Comparison of ENCODE assay signal across 8 cellular contexts in genomic region chr3:160753953-160754352, GRCh38. TPM values are rescaled to one million over a fixed set of nuclear protein-coding genes. Genes with fewer than 3 reads are reported as not detected.
DNase-seq lines count a peak whose midpoint lies in the region; ATAC-seq and TF ChIP-seq lines count a peak whose summit lies in the region.

No MANE protein-coding gene starts in this region.

- H2AFZ ChIP-seq in parathyroid adenoma: peak overlapping the region; percentile 95

- peaks cover 2% of the 10 kb centered on the region for H3K79me2 ChIP-seq in parathyroid adenoma

- CTCF ChIA-PET in Caco-2 (lab: Charles Lee): no interaction called here

- H3K36me3 Mint-ChIP-seq in Caco-2 (ENCODE audit: insufficient read depth, unreplicated experiment): peaks cover 6% of the 10 kb centered on the region

- ATAC-seq in RWPE2 (ENCODE audit: low read depth) (no peak), GM18907 (IDR thresholded peaks at IDR 0.05; ENCODE audit: unreplicated experiment) (no peak), HG03571 (IDR thresholded peaks at IDR 0.05; ENCODE audit: unreplicated experiment) (no peak), HG02588 (IDR thresholded peaks at IDR 0.05; ENCODE audit: unreplicated experiment) (no peak)

- H3K4me2 ChIP-seq in parathyroid adenoma (ENCODE audit: low read length): peak overlapping the region; percentile 93

- no peak overlapping the region for H3K9ac ChIP-seq in parathyroid adenoma

- intact Hi-C loops in Caco-2 (cut with micrococcal nuclease; ENCODE audit: unreplicated experiment) (loop anchor here (2.0 to 10.0 kb wide), 4 partner anchors 31 to 189 kb away; partner anchors contain the start of gene KPNA4), esophagus muscularis mucosa (cut with DNase I) (no loop called here)

- 25% methylated on average over 2 of the region's 2 CpGs for WGBS in esophagus muscularis mucosa

- H3K4me3 ChIP-seq in Caco-2 (ENCODE audit: low read depth, low read length) (peak overlapping the region; percentile 63), RWPE2 (ENCODE audit: severe bottlenecking) (peak overlapping the region; percentile 50), esophagus muscularis mucosa (peak overlapping the region; percentile 89 to 94 (median 92)), parathyroid adenoma (ENCODE audit: low read depth, low read length) (peak overlapping the region; percentile 93)

- no TSS peak for BruUV-seq in Caco-2 (replicated peaks; lab: Mats Ljungman, UMichigan)

- TF ChIP-seq CTCF in Caco-2 (IDR thresholded peaks at IDR 0.05; ENCODE audit: insufficient read depth in 1 of 2, low read depth in 1 of 2, low read length in 1 of 2, severe bottlenecking in 1 of 2, unreplicated experiment in 1 of 2) (no peak), RWPE2 (IDR thresholded peaks at IDR 0.05; ENCODE audit: poor library complexity, severe bottlenecking) (no peak), esophagus muscularis mucosa (IDR thresholded peaks at IDR 0.05) (no peak), parathyroid adenoma (IDR thresholded peaks at IDR 0.05) (no peak)

- H3K27me3 Mint-ChIP-seq in Caco-2 (ENCODE audit: insufficient read depth, unreplicated experiment): peaks cover 14% of the 10 kb centered on the region

- DNase-seq in Caco-2 (no peak), RWPE2 (ENCODE audit: low spot score) (no peak), esophagus muscularis mucosa (ENCODE audit: extremely low spot score) (no peak), NCI-H2107 treated with DMSO at 0.1 percent for 48 hours (lab: John Stamatoyannopoulos, UW; ENCODE audit: unreplicated experiment) (no peak)

- H3K27ac ChIP-seq in RWPE2 (ENCODE audit: poor library complexity, severe bottlenecking): no peak overlapping the region
- H3K27ac ChIP-seq in esophagus muscularis mucosa (replicated peaks in 1 of 4): peak overlapping the region; percentile 92 to 97 (median 96)
- H3K27ac ChIP-seq in parathyroid adenoma: peak overlapping the region; percentile 89

- peak overlapping the region; percentile 85 for H3K4me3 Mint-ChIP-seq in Caco-2 (ENCODE audit: unreplicated experiment)

- no peaks in the 10 kb centered on the region for H3K9me3 Mint-ChIP-seq in Caco-2 (ENCODE audit: unreplicated experiment)

- H3K4me1 Mint-ChIP-seq in Caco-2 (ENCODE audit: low read depth, unreplicated experiment): no peaks in the 10 kb centered on the region

- no peaks in the 10 kb centered on the region for H3K9me3 ChIP-seq in Caco-2
- no peaks in the 10 kb centered on the region for H3K9me3 ChIP-seq in RWPE2 (ENCODE audit: severe bottlenecking)
- H3K9me3 ChIP-seq in esophagus muscularis mucosa: no peaks in the 10 kb centered on the region
- H3K9me3 ChIP-seq in parathyroid adenoma (ENCODE audit: control insufficient read depth, low read length): no peaks in the 10 kb centered on the region

- peaks cover 11% of the 10 kb centered on the region for H3K4me1 ChIP-seq in Caco-2
- peaks cover 5% of the 10 kb centered on the region for H3K4me1 ChIP-seq in RWPE2 (ENCODE audit: insufficient read depth, poor library complexity, severe bottlenecking)
- H3K4me1 ChIP-seq in esophagus muscularis mucosa: peaks cover 10 to 40% (median 36%) of the 10 kb centered on the region in 4 donors
- peaks cover 12% of the 10 kb centered on the region for H3K4me1 ChIP-seq in parathyroid adenoma

- no peak for TF ChIP-seq EP300 in esophagus muscularis mucosa (IDR thresholded peaks at IDR 0.05)

- H3K27me3 ChIP-seq in Caco-2 (replicated peaks; ENCODE audit: control insufficient read depth, insufficient read depth, low read length) (no peaks in the 10 kb centered on the region; the same call in 1 of the 2 replicates), RWPE2 (ENCODE audit: insufficient read depth, poor library complexity, severe bottlenecking) (peaks cover 12% of the 10 kb centered on the region), esophagus muscularis mucosa (no peaks in the 10 kb centered on the region), parathyroid adenoma (ENCODE audit: control insufficient read depth, insufficient read depth, low read length) (no peaks in the 10 kb centered on the region)

- POLR2A ChIA-PET in Caco-2 (lab: Charles Lee): no interaction called here

- H3K27ac Mint-ChIP-seq in Caco-2 (ENCODE audit: unreplicated experiment): no peak overlapping the region

- H3K36me3 ChIP-seq in Caco-2 (ENCODE audit: control insufficient read depth, insufficient read depth, low read length): no peaks in the 10 kb centered on the region
- no peaks in the 10 kb centered on the region for H3K36me3 ChIP-seq in RWPE2 (ENCODE audit: low read depth)
- no peaks in the 10 kb centered on the region for H3K36me3 ChIP-seq in esophagus muscularis mucosa
- no peaks in the 10 kb centered on the region for H3K36me3 ChIP-seq in parathyroid adenoma (ENCODE audit: control insufficient read depth, insufficient read depth, low read length)

- TF ChIP-seq POLR2A in esophagus muscularis mucosa (IDR thresholded peaks at IDR 0.05; ENCODE audit: low read depth): no peak

RNA-seq across cellular contexts. Expression of gene PPM1L, which starts 2.1 kb away (rescaled TPM):
- 2.0 and 2.4 TPM in 2 replicates for total RNA-seq in Caco-2 (2022)
- 10 to 100 TPM; 30.8 to 88.1 (median 52.7) TPM for total RNA-seq in esophagus muscularis mucosa
